8 cellular contexts compared by ENCODE assay signal in genomic region chr15:99631256-99631655, GRCh38.
DNase-seq lines count a peak whose midpoint lies in the region; ATAC-seq and TF ChIP-seq lines count a peak whose summit lies in the region.

No MANE protein-coding gene starts in this region.

- intact Hi-C loops in activated B cell treated with CpG ODN at 0.5 μM for 24 hours (cut with micrococcal nuclease): loop anchor here (2.0 kb wide), 4 partner anchors 16 to 128 kb away; no protein-coding TSS in a partner anchor

- peak; percentile 90 for ATAC-seq in HG03095 (IDR thresholded peaks at IDR 0.05; ENCODE audit: unreplicated experiment)
- ATAC-seq in activated B cell treated with CpG ODN at 0.5 μM for 24 hours (ENCODE audit: low read depth): peak; percentile 97
- ATAC-seq in stimulated activated naive B cell treated with anti-CD40 and anti-IgM and Interleukin-4, amounts not matched to agents 10 μg/mL and 1 μg/mL and 100 μg/mL, for 72 hours (replicated peaks): peak; percentile 99 to 100

- H3K36me3 Mint-ChIP-seq in T-helper 2 cell treated with Interferon-gamma antibody and Interleukin-4, amounts not matched to agents 5 μg/mL and 100 μg/mL, for 36 hours (ENCODE audit: low read depth): peaks cover 37% of the 10 kb centered on the region
- H3K36me3 Mint-ChIP-seq in activated B cell treated with CpG ODN at 0.5 μM for 24 hours (ENCODE audit: low read depth): peaks cover 55% of the 10 kb centered on the region
- H3K36me3 Mint-ChIP-seq in stimulated activated naive B cell treated with anti-CD40 and anti-IgM and Interleukin-4, amounts not matched to agents 10 μg/mL and 1 μg/mL and 100 μg/mL, for 72 hours: peaks cover 45 to 72% of the 10 kb centered on the region in 2 donors
- H3K36me3 Mint-ChIP-seq in activated naive CD4-positive, alpha-beta T cell treated with anti-CD3 and anti-CD28 coated beads, Interleukin-2, amount 10 ng/mL, durations not matched to agents 7 days and 5 days: peaks cover 39% of the 10 kb centered on the region

- H3K27ac Mint-ChIP-seq in T-helper 2 cell treated with Interferon-gamma antibody and Interleukin-4, amounts not matched to agents 5 μg/mL and 100 μg/mL, for 36 hours: peak overlapping the region; percentile 6
- H3K27ac Mint-ChIP-seq in activated B cell treated with CpG ODN at 0.5 μM for 24 hours: peak overlapping the region; percentile 92
- peak overlapping the region; percentile 89 for H3K27ac Mint-ChIP-seq in stimulated activated naive B cell treated with anti-CD40 and anti-IgM and Interleukin-4, amounts not matched to agents 10 μg/mL and 1 μg/mL and 100 μg/mL, for 72 hours
- no peak overlapping the region for H3K27ac Mint-ChIP-seq in activated naive CD4-positive, alpha-beta T cell treated with anti-CD3 and anti-CD28 coated beads, Interleukin-2, amount 10 ng/mL, durations not matched to agents 7 days and 5 days

- POLR2A ChIA-PET in activated B cell treated with CpG ODN at 0.5 μM for 24 hours (lab: Charles Lee): interaction anchor here (1.3 to 1.6 kb wide), 2 partner anchors 65 to 119 kb away, joined by 8 to 12 read pairs; partner anchors contain the start of gene MEF2A

- no peak overlapping the region for H3K4me3 Mint-ChIP-seq in T-helper 2 cell treated with Interferon-gamma antibody and Interleukin-4, amounts not matched to agents 5 μg/mL and 100 μg/mL, for 36 hours
- H3K4me3 Mint-ChIP-seq in activated B cell treated with CpG ODN at 0.5 μM for 24 hours: peak overlapping the region; percentile 73
- peak overlapping the region; percentile 43 to 55 for H3K4me3 Mint-ChIP-seq in stimulated activated naive B cell treated with anti-CD40 and anti-IgM and Interleukin-4, amounts not matched to agents 10 μg/mL and 1 μg/mL and 100 μg/mL, for 72 hours
- H3K4me3 Mint-ChIP-seq in activated naive CD4-positive, alpha-beta T cell treated with anti-CD3 and anti-CD28 coated beads, Interleukin-2, amount 10 ng/mL, durations not matched to agents 7 days and 5 days: no peak overlapping the region

- peaks cover 14% of the 10 kb centered on the region for H3K4me1 Mint-ChIP-seq in T-helper 2 cell treated with Interferon-gamma antibody and Interleukin-4, amounts not matched to agents 5 μg/mL and 100 μg/mL, for 36 hours (ENCODE audit: low read depth)
- peaks cover 77% of the 10 kb centered on the region for H3K4me1 Mint-ChIP-seq in activated B cell treated with CpG ODN at 0.5 μM for 24 hours
- peaks cover 42 to 86% of the 10 kb centered on the region in 2 donors for H3K4me1 Mint-ChIP-seq in stimulated activated naive B cell treated with anti-CD40 and anti-IgM and Interleukin-4, amounts not matched to agents 10 μg/mL and 1 μg/mL and 100 μg/mL, for 72 hours
- peaks cover 14% of the 10 kb centered on the region for H3K4me1 Mint-ChIP-seq in activated naive CD4-positive, alpha-beta T cell treated with anti-CD3 and anti-CD28 coated beads, Interleukin-2, amount 10 ng/mL, durations not matched to agents 7 days and 5 days

- no peak for DNase-seq in T-helper 2 cell treated with Interferon-gamma antibody and Interleukin-4, amounts not matched to agents 5 μg/mL and 100 μg/mL, for 36 hours (ENCODE audit: low spot score)
- DNase-seq in T-helper 2 cell (no peak), activated B cell treated with CpG ODN at 0.5 μM for 24 hours (no peak), epidermal melanocyte (ENCODE audit: insufficient read length, low spot score) (no peak), SK-N-DZ (ENCODE audit: low spot score) (no peak)
- peak; percentile 16 for DNase-seq in stimulated activated naive B cell treated with anti-CD40 and anti-IgM and Interleukin-4, amounts not matched to agents 10 μg/mL and 1 μg/mL and 100 μg/mL, for 72 hours
- no peak for DNase-seq in activated naive CD4-positive, alpha-beta T cell treated with anti-CD3 and anti-CD28 coated beads, Interleukin-2, amount 10 ng/mL, durations not matched to agents 7 days and 5 days

- H3K9me3 Mint-ChIP-seq in T-helper 2 cell treated with Interferon-gamma antibody and Interleukin-4, amounts not matched to agents 5 μg/mL and 100 μg/mL, for 36 hours: peaks cover 19% of the 10 kb centered on the region
- H3K9me3 Mint-ChIP-seq in activated B cell treated with CpG ODN at 0.5 μM for 24 hours: peaks cover 8% of the 10 kb centered on the region
- H3K9me3 Mint-ChIP-seq in stimulated activated naive B cell treated with anti-CD40 and anti-IgM and Interleukin-4, amounts not matched to agents 10 μg/mL and 1 μg/mL and 100 μg/mL, for 72 hours: peaks cover 6 to 8% of the 10 kb centered on the region in 2 donors
- no peaks in the 10 kb centered on the region for H3K9me3 Mint-ChIP-seq in activated naive CD4-positive, alpha-beta T cell treated with anti-CD3 and anti-CD28 coated beads, Interleukin-2, amount 10 ng/mL, durations not matched to agents 7 days and 5 days

- TF ChIP-seq CTCF in activated B cell treated with CpG ODN at 0.5 μM for 24 hours (IDR thresholded peaks at IDR 0.05): no peak

- no peaks in the 10 kb centered on the region for H3K27me3 Mint-ChIP-seq in T-helper 2 cell treated with Interferon-gamma antibody and Interleukin-4, amounts not matched to agents 5 μg/mL and 100 μg/mL, for 36 hours (ENCODE audit: low read depth)
- no peaks in the 10 kb centered on the region for H3K27me3 Mint-ChIP-seq in activated B cell treated with CpG ODN at 0.5 μM for 24 hours
- no peaks in the 10 kb centered on the region for H3K27me3 Mint-ChIP-seq in stimulated activated naive B cell treated with anti-CD40 and anti-IgM and Interleukin-4, amounts not matched to agents 10 μg/mL and 1 μg/mL and 100 μg/mL, for 72 hours
- no peaks in the 10 kb centered on the region for H3K27me3 Mint-ChIP-seq in activated naive CD4-positive, alpha-beta T cell treated with anti-CD3 and anti-CD28 coated beads, Interleukin-2, amount 10 ng/mL, durations not matched to agents 7 days and 5 days

- CTCF ChIA-PET in activated B cell treated with CpG ODN at 0.5 μM for 24 hours (lab: Charles Lee): interaction anchor here (1.4 kb wide), 1 partner anchor 128 kb away, joined by 3 read pairs; no protein-coding TSS in a partner anchor
- CTCF ChIA-PET in activated naive CD4-positive, alpha-beta T cell treated with anti-CD3 and anti-CD28 coated beads, Interleukin-2, amount 10 ng/mL, durations not matched to agents 7 days and 5 days (lab: Charles Lee): no interaction called here

Comparison
In these comparisons a context has a peak if more than half of its experiments do, and no peak if none do; other contexts are left out.
1. H3K4me3 Mint-ChIP-seq: peak in activated B cell treated with CpG ODN at 0.5 μM for 24 hours (single experiment) and stimulated activated naive B cell treated with anti-CD40 and anti-IgM and Interleukin-4, amounts not matched to agents 10 μg/mL and 1 μg/mL and 100 μg/mL, for 72 hours (2 of 2); none in T-helper 2 cell treated with Interferon-gamma antibody and Interleukin-4, amounts not matched to agents 5 μg/mL and 100 μg/mL, for 36 hours (single experiment) and activated naive CD4-positive, alpha-beta T cell treated with anti-CD3 and anti-CD28 coated beads, Interleukin-2, amount 10 ng/mL, durations not matched to agents 7 days and 5 days (single experiment).
2. Peak in every context shown above with its lines, with median percentiles within 50 percentile points of each other: ATAC-seq.